In the genomic region with DNA sequence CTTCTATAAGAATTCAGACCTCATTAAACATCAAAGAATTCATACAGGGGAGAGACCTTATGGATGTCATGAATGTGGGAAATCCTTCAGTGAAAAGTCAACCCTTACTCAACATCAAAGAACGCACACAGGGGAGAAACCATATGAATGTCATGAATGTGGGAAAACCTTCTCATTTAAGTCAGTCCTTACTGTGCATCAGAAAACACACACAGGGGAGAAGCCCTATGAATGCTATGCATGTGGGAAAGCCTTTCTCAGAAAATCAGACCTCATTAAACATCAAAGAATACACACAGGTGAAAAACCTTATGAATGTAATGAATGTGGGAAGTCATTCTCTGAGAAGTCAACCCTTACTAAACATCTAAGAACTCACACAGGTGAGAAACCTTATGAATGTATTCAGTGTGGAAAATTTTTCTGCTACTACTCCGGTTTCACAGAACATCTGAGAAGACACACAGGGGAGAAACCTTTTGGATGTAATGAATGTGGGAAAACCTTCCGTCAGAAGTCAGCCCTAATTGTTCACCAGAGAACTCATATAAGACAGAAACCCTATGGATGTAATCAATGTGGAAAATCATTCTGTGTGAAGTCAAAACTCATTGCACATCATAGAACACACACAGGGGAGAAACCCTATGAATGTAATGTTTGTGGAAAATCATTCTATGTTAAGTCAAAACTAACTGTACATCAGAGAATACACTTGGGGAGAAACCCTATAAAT, we compare ENCODE assay signal across 13 cellular contexts. TPM values are rescaled to one million over a fixed set of nuclear protein-coding genes. Genes with fewer than 3 reads are reported as not detected.
DNase-seq lines count a peak whose midpoint lies in the region; TF ChIP-seq lines count a peak whose summit lies in the region.
"Had no signal": no experiment of that assay in that cellular context is flagged by ENCODE, and none has a peak within 500 bp of the region (broad histone marks: within the 10 kb centered on the region; RNA-seq: fewer than 3 reads in every experiment).

No MANE protein-coding gene starts in this region.

- no peaks in the 10 kb centered on the region for H3K4me1 ChIP-seq in HUES64 (ENCODE audit: insufficient read depth, low read length)
- H3K4me1 ChIP-seq: neural progenitor cell had no signal

- 93% methylated on average over 2 of the region's 3 CpGs for WGBS in HUES64

- no peak overlapping the region for H3K9ac ChIP-seq in HUES64 (ENCODE audit: low read depth, low read length)
- H3K9ac ChIP-seq: neural progenitor cell had no signal

- H3K9me3 ChIP-seq in HUES64 (ENCODE audit: insufficient read depth, low read depth, low read length), result peaks cover 100% of the 10 kb centered on the region

- H3K36me3 ChIP-seq in HUES64 (ENCODE audit: insufficient read depth, low read length), result peaks cover 43% of the 10 kb centered on the region

- TF ChIP-seq CTCF in GM10266 (IDR thresholded peaks at IDR 0.05; ENCODE audit: control insufficient read depth, insufficient read depth, low read depth, missing control alignments), result no peak

- no peaks in the 10 kb centered on the region for H3K27me3 ChIP-seq in HUES64 (ENCODE audit: insufficient read depth, low read length)
- H3K27me3 ChIP-seq: MG63, neural progenitor cell had no signal

- peak overlapping the region; percentile 13; the same call in 1 of the 2 replicates for H3K4me3 ChIP-seq in HUES64 (ENCODE audit: low read length)
- H3K4me3 ChIP-seq: MG63, neural progenitor cell, skin epidermis had no signal

- H3K27ac ChIP-seq in HUES64 (ENCODE audit: low read depth, low read length) (no peak overlapping the region), substantia nigra (ENCODE audit: low read depth, low read length, poor library complexity, severe bottlenecking) (no peak overlapping the region)
- H3K27ac ChIP-seq: neural progenitor cell, skin epidermis had no signal

- DNase-seq in EH (ENCODE audit: low read depth) (peak; percentile 14), cerebellar cortex (ENCODE audit: low spot score) (peak; percentile 12), kidney tubule cell (ENCODE audit: low spot score) (peak; percentile 2), GM10266 (ENCODE audit: extremely low spot score) (no peak), substantia nigra (lab: John Stamatoyannopoulos, UW) (no peak), DMS79 treated with DMSO at 0.1 percent for 48 hours (lab: John Stamatoyannopoulos, UW) (no peak)
- DNase-seq: left colon, MG63, NCI-H2227 treated with DMSO at 0.1 percent for 48 hours, RPMI8226 had no signal

RNA-seq across cellular contexts. Expression of gene ZNF37A, which starts 24.1 kb away (rescaled TPM):
- polyA plus RNA-seq in HUES64 (2013, experiment 1 of 2), result 4.1 TPM
- polyA plus RNA-seq in HUES64 (2013, experiment 2 of 2), result 4.4 TPM

Comparison
In these comparisons a context has a peak if more than half of its experiments do, and no peak if none do; other contexts are left out.
1. DNase-seq: peak in EH (single experiment), cerebellar cortex (single experiment) and kidney tubule cell (single experiment); none in GM10266 (single experiment), substantia nigra (0 of 49) and DMS79 treated with DMSO at 0.1 percent for 48 hours (single experiment).